In the genomic region with DNA sequence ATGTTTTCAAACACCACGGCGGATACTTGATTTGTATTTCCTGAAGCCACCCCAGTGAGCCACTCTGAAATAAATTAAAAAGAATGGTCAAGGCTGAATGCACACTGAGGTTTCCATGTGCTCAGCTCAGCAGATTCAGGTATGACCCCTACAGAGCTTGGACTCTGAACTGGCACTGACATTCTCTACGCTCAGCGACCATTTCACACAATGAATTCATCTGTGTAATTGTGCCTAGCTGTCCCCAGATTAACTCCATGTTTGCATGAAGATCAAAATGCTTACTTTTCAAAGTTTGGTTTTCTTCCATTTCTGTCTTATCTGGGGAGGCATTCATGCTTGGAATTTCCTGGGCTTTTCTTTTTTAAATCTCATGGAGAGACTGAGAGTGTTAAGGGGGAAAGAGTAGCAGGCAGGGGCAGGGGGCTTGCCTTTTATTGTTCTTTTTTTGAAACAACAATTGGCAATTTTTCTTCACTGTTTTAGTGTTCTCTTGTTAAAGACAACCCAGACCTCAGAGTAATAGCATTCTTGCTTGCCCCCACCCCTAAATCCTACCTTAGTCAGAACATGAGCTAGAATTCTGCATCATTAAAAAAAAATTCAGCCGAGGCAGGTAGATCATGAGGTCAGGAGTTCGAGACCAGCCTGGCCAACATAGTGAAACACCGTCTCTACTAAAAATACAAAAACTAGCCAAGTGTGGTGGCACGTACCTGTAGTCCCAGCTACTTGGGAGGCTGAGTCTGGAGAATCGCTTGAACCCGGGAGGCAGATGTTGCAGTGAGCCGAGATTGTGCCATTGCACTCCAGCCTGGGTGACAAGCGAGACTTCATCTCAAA, we compare ENCODE assay signal across 15 cellular contexts.
DNase-seq lines count a peak whose midpoint lies in the region; ATAC-seq, FAIRE-seq and TF ChIP-seq lines count a peak whose summit lies in the region.
"Had no signal": no experiment of that assay in that cellular context is flagged by ENCODE, and none has a peak within 500 bp of the region (broad histone marks: within the 10 kb centered on the region; RNA-seq: fewer than 3 reads in every experiment).

No MANE protein-coding gene starts in this region.

- H2AFZ ChIP-seq in Karpas-422 (ENCODE audit: low read length) (no peak overlapping the region), HepG2 (ENCODE audit: low read length) (no peak overlapping the region)

- no peaks in the 10 kb centered on the region for H3K9me3 Mint-ChIP-seq in stimulated activated naive CD8-positive, alpha-beta T cell treated with anti-CD3 and anti-CD28 coated beads, Interleukin-15, amount 100 ng/mL, for 72 hours
- H3K9me3 Mint-ChIP-seq: mesothelial cell of epicardium had no signal

- H3K9me3 ChIP-seq in Karpas-422 (ENCODE audit: low read length) (no peaks in the 10 kb centered on the region), HepG2 (ENCODE audit: low read length) (no peaks in the 10 kb centered on the region), T-helper 17 cell (ENCODE audit: control insufficient read depth, low read length, poor library complexity, severe bottlenecking) (no peaks in the 10 kb centered on the region)
- H3K9me3 ChIP-seq: uterus had no signal

- H3K4me3 ChIP-seq in GM12864 (ENCODE audit: low read depth, low read length) (no peak overlapping the region), Karpas-422 (ENCODE audit: low read length) (peak overlapping the region; percentile 26), HepG2 (replicated peaks in 1 of 3; ENCODE audit: insufficient read depth in 1 of 3, low read depth in 2 of 3, low read length in 3 of 3) (peak overlapping the region in 1 of 3 experiments; percentile 1; a peak in 1 of 6 replicates)
- H3K4me3 ChIP-seq: dorsolateral prefrontal cortex, SK-N-MC, uterus had no signal

- no peaks in the 10 kb centered on the region for H3K27me3 ChIP-seq in Karpas-422 (ENCODE audit: low read length)
- no peaks in the 10 kb centered on the region for H3K27me3 ChIP-seq in HepG2 (ENCODE audit: control insufficient read depth in 1 of 2, insufficient read depth in 2 of 2, low read length in 2 of 2)
- H3K27me3 ChIP-seq: uterus had no signal

- intact Hi-C loops in HepG2 (cut with micrococcal nuclease; ENCODE audit: unreplicated experiment): loop anchor here (2.0 to 5.0 kb wide), 2 partner anchors 14 to 118 kb away; no protein-coding TSS in a partner anchor

- no TSS peak for BruUV-seq in HepG2 (replicated peaks; lab: Mats Ljungman, UMichigan)

- H3K4me2 ChIP-seq in Karpas-422 (ENCODE audit: low read depth, low read length, poor library complexity, severe bottlenecking) (peak overlapping the region; percentile 72), HepG2 (ENCODE audit: low read depth, low read length) (peak overlapping the region; percentile 67)

- TF ChIP-seq EP300 in HepG2 (IDR thresholded peaks at IDR 0.05; ENCODE audit: low read depth in 2 of 2, low read length in 2 of 2): peak; percentile 49 to 93; a peak in 3 of 4 replicates
- peak; percentile 38; the same call in 1 of the 2 replicates for TF ChIP-seq EP300 in HepG2 (CRISPR knock-in tag; IDR thresholded peaks at IDR 0.05; ENCODE audit: borderline replicate concordance)

- H3K4me1 ChIP-seq in Karpas-422 (ENCODE audit: low read length) (peaks cover 81% of the 10 kb centered on the region), HepG2 (ENCODE audit: insufficient read depth, low read length) (peaks cover 76% of the 10 kb centered on the region)
- H3K4me1 ChIP-seq: uterus had no signal

- TF ChIP-seq POLR2A in HepG2 (IDR thresholded peaks at IDR 0.05; ENCODE audit: insufficient read depth in 1 of 2, low read depth in 2 of 2, low read length in 2 of 2): peak in 1 of 2 experiments; percentile 31; a peak in 1 of 4 replicates

- POLR2A ChIA-PET in HepG2 (lab: Yijun Ruan, JAX): interaction anchor here (1.0 kb wide), 1 partner anchor 43 kb away, joined by 3 read pairs; no protein-coding TSS in a partner anchor

- 63% methylated on average over 12 of the region's 12 CpGs for WGBS in HepG2 (ENCODE audit: low lambda C conversion rate)

- no peak for FAIRE-seq in HepG2 (lab: Jason Lieb, UNC)

- no peak overlapping the region for H3K27ac Mint-ChIP-seq in stimulated activated naive CD8-positive, alpha-beta T cell treated with anti-CD3 and anti-CD28 coated beads, Interleukin-15, amount 100 ng/mL, for 72 hours
- H3K27ac Mint-ChIP-seq in T-helper 17 cell: no peak overlapping the region
- H3K27ac Mint-ChIP-seq: mesothelial cell of epicardium had no signal

- DNase-seq in GM12864 (ENCODE audit: low read depth) (peak; percentile 49), Karpas-422 (peak; percentile 94), HepG2 (ENCODE audit: low spot score) (peak; percentile 97), KG1 (lab: John Stamatoyannopoulos, UW) (no peak), T-helper 17 cell (no peak)
- DNase-seq in stimulated activated naive CD8-positive, alpha-beta T cell treated with anti-CD3 and anti-CD28 coated beads, Interleukin-15, amount 100 ng/mL, for 72 hours: no peak
- DNase-seq: activated CD4-positive, alpha-beta T cell treated with anti-CD3 and anti-CD28 coated beads, Interleukin-2, amount 50 U/mL, for 4 hours; dorsolateral prefrontal cortex; uterus had no signal

- H3K9ac ChIP-seq in Karpas-422 (ENCODE audit: low read length) (peak overlapping the region; percentile 71), HepG2 (ENCODE audit: insufficient read depth, low read depth, low read length) (peak overlapping the region; percentile 53)

- H4K20me1 ChIP-seq in Karpas-422 (ENCODE audit: insufficient read depth, low read depth, low read length) (no peaks in the 10 kb centered on the region), HepG2 (ENCODE audit: insufficient read depth, low read length) (no peaks in the 10 kb centered on the region)

- H3K27ac ChIP-seq in Karpas-422 (ENCODE audit: low read length) (peak overlapping the region; percentile 100), HepG2 (ENCODE audit: extremely low read length, insufficient read depth, low read length) (peak overlapping the region; percentile 78)
- H3K27ac ChIP-seq: C4-2B, dorsolateral prefrontal cortex, SK-N-MC, uterus had no signal

- TF ChIP-seq CTCF in GM12864 (IDR thresholded peaks at IDR 0.05; ENCODE audit: low read depth, low read length, missing control alignments) (no peak), HepG2 (CRISPR knock-in tag; IDR thresholded peaks at IDR 0.05) (no peak)

- peaks cover 9% of the 10 kb centered on the region for H3K27me3 Mint-ChIP-seq in stimulated activated naive CD8-positive, alpha-beta T cell treated with anti-CD3 and anti-CD28 coated beads, Interleukin-15, amount 100 ng/mL, for 72 hours
- H3K27me3 Mint-ChIP-seq in T-helper 17 cell: peaks cover 75% of the 10 kb centered on the region

- in situ Hi-C loops in HepG2 (cut with HindIII; ENCODE audit: extremely low pct_ligation_motif_present, low pct_unique_long_range_greater_than_20kb): no loop called here

- CTCF ChIA-PET in HepG2 (lab: Yijun Ruan, JAX; ENCODE audit: low intra/inter-chr PET ratio, low total read pairs): no interaction called here

- no peaks in the 10 kb centered on the region for H3K79me2 ChIP-seq in Karpas-422 (ENCODE audit: low read length)
- H3K79me2 ChIP-seq in HepG2 (ENCODE audit: insufficient read depth, low read length): no peaks in the 10 kb centered on the region

- H3K4me3 Mint-ChIP-seq in stimulated activated naive CD8-positive, alpha-beta T cell treated with anti-CD3 and anti-CD28 coated beads, Interleukin-15, amount 100 ng/mL, for 72 hours: no peak overlapping the region
- H3K4me3 Mint-ChIP-seq in T-helper 17 cell: no peak overlapping the region
- H3K4me3 Mint-ChIP-seq: mesothelial cell of epicardium had no signal

- ATAC-seq in GM21737 (IDR thresholded peaks at IDR 0.05; ENCODE audit: unreplicated experiment) (peak; percentile 38), HepG2 (peak; percentile 95), GM19455 (IDR thresholded peaks at IDR 0.05; ENCODE audit: unreplicated experiment) (no peak), T-helper 17 cell (no peak)
- ATAC-seq in stimulated activated naive CD8-positive, alpha-beta T cell treated with anti-CD3 and anti-CD28 coated beads, Interleukin-15, amount 100 ng/mL, for 72 hours: no peak
- ATAC-seq: sciatic nerve had no signal

- H3K9me2 ChIP-seq in Karpas-422 (replicated peaks; ENCODE audit: insufficient read depth, low read length): no peaks in the 10 kb centered on the region

- TF ChIP-seq RAD21 in HepG2 (CRISPR knock-in tag; IDR thresholded peaks at IDR 0.05): no peak

- no peaks in the 10 kb centered on the region for H3K36me3 ChIP-seq in Karpas-422 (ENCODE audit: insufficient read depth, low read length)
- H3K36me3 ChIP-seq in HepG2 (replicated peaks in 1 of 2; ENCODE audit: control insufficient read depth in 1 of 2, insufficient read depth in 2 of 2, low read length in 2 of 2): no peaks in the 10 kb centered on the region
- H3K36me3 ChIP-seq: uterus had no signal

- peaks cover 42% of the 10 kb centered on the region for H3K4me1 Mint-ChIP-seq in stimulated activated naive CD8-positive, alpha-beta T cell treated with anti-CD3 and anti-CD28 coated beads, Interleukin-15, amount 100 ng/mL, for 72 hours
- H3K4me1 Mint-ChIP-seq in T-helper 17 cell: peaks cover 13% of the 10 kb centered on the region

- H3K36me3 Mint-ChIP-seq in T-helper 17 cell (ENCODE audit: low read depth): no peaks in the 10 kb centered on the region
- H3K36me3 Mint-ChIP-seq: mesothelial cell of epicardium had no signal

TF ChIP-seq in HepG2, 621 proteins besides CTCF, POLR2A, EP300 and RAD21 (continues in another document):
- TF ChIP-seq, protein P1, sequence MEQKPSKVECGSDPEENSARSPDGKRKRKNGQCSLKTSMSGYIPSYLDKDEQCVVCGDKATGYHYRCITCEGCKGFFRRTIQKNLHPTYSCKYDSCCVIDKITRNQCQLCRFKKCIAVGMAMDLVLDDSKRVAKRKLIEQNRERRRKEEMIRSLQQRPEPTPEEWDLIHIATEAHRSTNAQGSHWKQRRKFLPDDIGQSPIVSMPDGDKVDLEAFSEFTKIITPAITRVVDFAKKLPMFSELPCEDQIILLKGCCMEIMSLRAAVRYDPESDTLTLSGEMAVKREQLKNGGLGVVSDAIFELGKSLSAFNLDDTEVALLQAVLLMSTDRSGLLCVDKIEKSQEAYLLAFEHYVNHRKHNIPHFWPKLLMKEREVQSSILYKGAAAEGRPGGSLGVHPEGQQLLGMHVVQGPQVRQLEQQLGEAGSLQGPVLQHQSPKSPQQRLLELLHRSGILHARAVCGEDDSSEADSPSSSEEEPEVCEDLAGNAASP (CRISPR knock-in tag; IDR thresholded peaks at IDR 0.05; ENCODE audit: borderline replicate concordance): peak; percentile 93; the same call in 1 of the 2 replicates
- TF ChIP-seq KDM4B (CRISPR knock-in tag; IDR thresholded peaks at IDR 0.05): 0 out of 2 replicates have a peak, but pooled peaks have one; percentile 34
- TF ChIP-seq ZNF570 (CRISPR knock-in tag; IDR thresholded peaks at IDR 0.05; ENCODE audit: borderline replicate concordance): no peak
- TF ChIP-seq MIER2 (CRISPR knock-in tag; IDR thresholded peaks at IDR 0.05): 0 out of 2 replicates have a peak, but pooled peaks have one; percentile 34
- TF ChIP-seq CHD4 (IDR thresholded peaks at IDR 0.05; ENCODE audit: borderline replicate concordance, low read length): peak; percentile 97
- peak; percentile 91 for TF ChIP-seq MAFF (IDR thresholded peaks at IDR 0.05; ENCODE audit: low read depth, low read length)
- TF ChIP-seq ZMYM4 (CRISPR knock-in tag; IDR thresholded peaks at IDR 0.05): 0 out of 2 replicates have a peak, but pooled peaks have one; percentile 6
- no peak for TF ChIP-seq TEAD2 (CRISPR knock-in tag; IDR thresholded peaks at IDR 0.05)

Comparison
In these comparisons a context has a peak if more than half of its experiments do, and no peak if none do; other contexts are left out.
1. DNase-seq: peak in GM12864 (single experiment), Karpas-422 (single experiment) and HepG2 (single experiment); none in KG1 (single experiment), stimulated activated naive CD8-positive, alpha-beta T cell treated with anti-CD3 and anti-CD28 coated beads, Interleukin-15, amount 100 ng/mL, for 72 hours (0 of 2) and T-helper 17 cell (0 of 3).
2. ATAC-seq: peak in GM21737 (single experiment) and HepG2 (single experiment); none in stimulated activated naive CD8-positive, alpha-beta T cell treated with anti-CD3 and anti-CD28 coated beads, Interleukin-15, amount 100 ng/mL, for 72 hours (single experiment), GM19455 (single experiment) and T-helper 17 cell (single experiment).